ENCODE assay signal across 8 cellular contexts in the genomic region with DNA sequence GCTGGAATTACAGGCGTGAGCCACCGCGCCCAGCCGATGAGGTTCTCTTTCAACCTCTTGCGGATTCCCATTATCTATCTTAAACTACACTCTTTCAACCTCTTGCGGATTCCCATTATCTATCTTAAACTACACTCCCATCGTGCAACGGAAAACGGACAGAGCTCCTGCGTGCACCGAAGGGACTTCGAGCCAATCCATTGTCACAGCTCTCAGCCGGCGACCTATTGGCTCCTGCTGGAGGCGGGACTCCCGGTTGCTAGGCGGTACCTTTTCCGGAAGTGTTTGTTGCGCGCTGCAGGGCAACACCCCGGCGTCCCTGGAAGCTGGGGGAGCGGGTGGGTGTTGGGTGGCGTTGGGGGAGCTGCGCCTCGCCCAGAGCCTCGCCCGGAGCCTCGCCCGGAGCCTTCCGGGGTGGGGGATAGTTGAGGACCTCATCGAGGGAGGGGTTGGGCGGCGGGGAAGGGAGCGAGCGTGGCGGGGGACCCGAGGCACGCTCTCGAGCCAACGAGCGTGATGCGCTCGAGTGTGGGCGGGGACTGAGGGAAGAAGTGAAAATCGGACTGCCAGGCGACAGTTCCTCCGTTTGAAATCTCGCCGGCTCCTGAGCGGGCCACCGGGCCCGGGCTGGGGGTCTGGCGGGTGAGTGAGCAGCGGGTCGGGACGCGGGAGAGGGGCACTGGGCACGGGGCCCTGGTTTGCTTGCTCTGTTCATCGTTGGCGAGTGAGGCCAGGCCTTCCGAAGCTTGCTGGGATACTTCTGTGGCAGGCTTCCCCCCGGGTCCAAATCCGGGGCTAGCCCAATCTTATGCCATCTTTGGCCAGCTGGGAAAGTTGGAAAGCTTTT. TPM values are rescaled to one million over a fixed set of nuclear protein-coding genes. Genes with fewer than 3 reads are reported as not detected.
DNase-seq lines count a peak whose midpoint lies in the region; ATAC-seq and TF ChIP-seq lines count a peak whose summit lies in the region.

A gene (plus strand): TSS at position 288 of the 847 bp plus-strand sequence. CDS start 10,733 bp downstream, outside the sequence.

- H3K27me3 ChIP-seq in H7 (ENCODE audit: control insufficient read depth, insufficient read depth, low read length), result no peaks in the 10 kb centered on the region

- H3K27ac Mint-ChIP-seq in nephron progenitor cell, result no peak within 1 kb of the TSS
- H3K27ac Mint-ChIP-seq in stimulated activated naive CD8-positive, alpha-beta T cell treated with anti-CD3 and anti-CD28 coated beads, Interleukin-15, amount 100 ng/mL, for 72 hours, result peak within 1 kb of the TSS in 1 of 2 donors; percentile 29

- H3K27me3 Mint-ChIP-seq in nephron progenitor cell (ENCODE audit: low read depth, poor library complexity), result peaks cover 4% of the 10 kb centered on the region
- H3K27me3 Mint-ChIP-seq in stimulated activated naive CD8-positive, alpha-beta T cell treated with anti-CD3 and anti-CD28 coated beads, Interleukin-15, amount 100 ng/mL, for 72 hours, result peaks cover 9% of the 10 kb centered on the region

- no peaks in the 10 kb centered on the region for H3K36me3 ChIP-seq in H7 (replicated peaks; ENCODE audit: control insufficient read depth, insufficient read depth, low read length)

- peaks cover 4% of the 10 kb centered on the region for H3K9me3 Mint-ChIP-seq in nephron progenitor cell
- no peaks in the 10 kb centered on the region for H3K9me3 Mint-ChIP-seq in stimulated activated naive CD8-positive, alpha-beta T cell treated with anti-CD3 and anti-CD28 coated beads, Interleukin-15, amount 100 ng/mL, for 72 hours

- peak within 1 kb of the TSS; percentile 72 for H3K4me3 ChIP-seq in H7 (ENCODE audit: insufficient read depth, low read depth, low read length)

- H3K4me3 Mint-ChIP-seq in nephron progenitor cell, result peak within 1 kb of the TSS; percentile 74
- H3K4me3 Mint-ChIP-seq in stimulated activated naive CD8-positive, alpha-beta T cell treated with anti-CD3 and anti-CD28 coated beads, Interleukin-15, amount 100 ng/mL, for 72 hours, result peak within 1 kb of the TSS; percentile 58 to 75

- peak; percentile 96 for DNase-seq in ELF-1 (ENCODE audit: low read depth, low spot score)
- peak; percentile 95 for DNase-seq in H7
- peak; percentile 97 for DNase-seq in M059J (ENCODE audit: low read depth)
- DNase-seq in SHP77 (lab: John Stamatoyannopoulos, UW), result peak; percentile 93 to 97
- peak; percentile 94 for DNase-seq in activated effector memory CD4-positive, alpha-beta T cell treated with Interleukin-2 at 50 U/mL for 16 hours
- peak; percentile 97 for DNase-seq in fibroblast of the conjunctiva (ENCODE audit: low read depth)
- DNase-seq in nephron progenitor cell, result peak; percentile 89
- peak; percentile 92 to 95 for DNase-seq in stimulated activated naive CD8-positive, alpha-beta T cell treated with anti-CD3 and anti-CD28 coated beads, Interleukin-15, amount 100 ng/mL, for 72 hours

- TF ChIP-seq CTCF in nephron progenitor cell (IDR thresholded peaks at IDR 0.05), result no peak

- H3K36me3 Mint-ChIP-seq in nephron progenitor cell (ENCODE audit: low read depth), result peaks cover 5% of the 10 kb centered on the region

- peaks cover 6% of the 10 kb centered on the region for H3K4me1 Mint-ChIP-seq in nephron progenitor cell
- peaks cover 6% of the 10 kb centered on the region for H3K4me1 Mint-ChIP-seq in stimulated activated naive CD8-positive, alpha-beta T cell treated with anti-CD3 and anti-CD28 coated beads, Interleukin-15, amount 100 ng/mL, for 72 hours

- peak; percentile 99 for ATAC-seq in stimulated activated naive CD8-positive, alpha-beta T cell treated with anti-CD3 and anti-CD28 coated beads, Interleukin-15, amount 100 ng/mL, for 72 hours

RNA-seq across cellular contexts. Expression of the gene that starts here (rescaled TPM):
- total RNA-seq in H7 (2014; rRNA removed; shearing (Covaris generic)), result 12.8 and 18.8 TPM in 2 replicates
- total RNA-seq in M059J (2014; rRNA removed; shearing (Covaris generic)), result 8.4 and 20.6 TPM in 2 replicates

Comparison
In these comparisons a context has a peak if more than half of its experiments do, and no peak if none do; other contexts are left out.
1. Peak in every context shown above with its lines: DNase-seq, ATAC-seq and H3K4me3 ChIP-seq.